In genomic region chr4:136709897-136710296, GRCh38 we compare ENCODE assay signal across 23 cellular contexts.
"Had no signal": no experiment of that assay in that cellular context is flagged by ENCODE, and none has a peak within 500 bp of the region (broad histone marks: within the 10 kb centered on the region; RNA-seq: fewer than 3 reads in every experiment).

No MANE protein-coding gene starts in this region.

- H3K4me1 ChIP-seq: esophagus squamous epithelium, gastrocnemius medialis, heart right ventricle, left lung, lower lobe of right lung had no signal

- DNase-seq: dermis blood vessel endothelial cell; dorsolateral prefrontal cortex; effector CD4-positive, alpha-beta T cell; effector memory CD4-positive, alpha-beta T cell; erythroblast; esophagus squamous epithelium; foreskin fibroblast; foreskin melanocyte; gastrocnemius medialis; glutamatergic neuron; head of caudate nucleus; heart right ventricle; hippocampal formation; left cardiac atrium; left lung; left ventricle myocardium superior; lower lobe of right lung; mesendoderm; midbrain; naive thymus-derived CD4-positive, alpha-beta T cell had no signal

- H3K4me3 ChIP-seq: coronary artery, dorsolateral prefrontal cortex, esophagus squamous epithelium, gastrocnemius medialis, heart right ventricle, left lung, lower lobe of right lung had no signal

- H3K27me3 ChIP-seq: dorsolateral prefrontal cortex, esophagus squamous epithelium, gastrocnemius medialis, heart right ventricle, left lung had no signal

- ATAC-seq: esophagus mucosa; gastrocnemius medialis; heart right ventricle; left cardiac atrium; left lung; left ventricle myocardium superior; lower lobe of right lung; naive thymus-derived CD4-positive, alpha-beta T cell had no signal

- H3K9me3 ChIP-seq: esophagus squamous epithelium, gastrocnemius medialis, heart right ventricle, left lung, lower lobe of right lung had no signal

- H3K36me3 ChIP-seq: esophagus squamous epithelium, gastrocnemius medialis, heart right ventricle, left lung, lower lobe of right lung had no signal

- H3K27ac ChIP-seq: coronary artery, dorsolateral prefrontal cortex, epithelial cell of prostate, esophagus squamous epithelium, gastrocnemius medialis, heart right ventricle, left lung, lower lobe of right lung had no signal
